1 cellular context compared by ENCODE assay signal in genomic region chr17:17837966-17838962, GRCh38.
TF ChIP-seq lines count a peak whose summit lies in the region.

No MANE protein-coding gene starts in this region.

TF ChIP-seq in K562, 482 proteins besides CTCF, POLR2A, EP300 and RAD21 (continued from another document and continues in another):
- no peak; the same call in 1 of the 2 replicates for TF ChIP-seq ZFX (CRISPR knock-in tag; IDR thresholded peaks at IDR 0.05)
- TF ChIP-seq NR4A1 (CRISPR knock-in tag; IDR thresholded peaks at IDR 0.05), result no peak
- no peak for TF ChIP-seq NR4A1 (tag; IDR thresholded peaks at IDR 0.05)
- TF ChIP-seq ZNF408 (CRISPR knock-in tag; IDR thresholded peaks at IDR 0.05; ENCODE audit: low read depth), result no peak
- TF ChIP-seq ZNF174 (CRISPR knock-in tag; IDR thresholded peaks at IDR 0.05), result no peak
- TF ChIP-seq SRSF7 (optimal IDR thresholded peaks at IDR 0.05; ENCODE audit: low read depth, low read length), result no peak
- no peak for TF ChIP-seq TCF15 (CRISPR knock-in tag; IDR thresholded peaks at IDR 0.05)
- TF ChIP-seq RBM34 (IDR thresholded peaks at IDR 0.05; ENCODE audit: borderline replicate concordance, insufficient read depth, low read length), result no peak
- TF ChIP-seq HCFC1 (IDR thresholded peaks at IDR 0.05; ENCODE audit: low read depth, low read length), result no peak
- TF ChIP-seq ATF1 (CRISPR knock-in tag; IDR thresholded peaks at IDR 0.05), result no peak
- no peak for TF ChIP-seq ATF1 (tag; IDR thresholded peaks at IDR 0.05)
- no peak for TF ChIP-seq SUPT5H (IDR thresholded peaks at IDR 0.05)
- TF ChIP-seq E2F3 (CRISPR knock-in tag; IDR thresholded peaks at IDR 0.05), result no peak
- no peak for TF ChIP-seq PHTF2 (CRISPR knock-in tag; IDR thresholded peaks at IDR 0.05)
- TF ChIP-seq LEF1 (IDR thresholded peaks at IDR 0.05), result peak; percentile 76
- TF ChIP-seq ZNF707 (CRISPR knock-in tag; conservative IDR thresholded peaks at IDR 0.05), result no peak
- no peak for TF ChIP-seq ILF3 (IDR thresholded peaks at IDR 0.05; ENCODE audit: borderline replicate concordance)
- no peak for TF ChIP-seq NR3C1 (CRISPR knock-in tag; IDR thresholded peaks at IDR 0.05)
- TF ChIP-seq MAZ (CRISPR knock-in tag; conservative IDR thresholded peaks at IDR 0.05 in 1 of 2, IDR thresholded peaks at IDR 0.05 in 1 of 2), result peak in 1 of 2 experiments; percentile 44; a peak in 2 of 4 replicates
- TF ChIP-seq ILK (tag; IDR thresholded peaks at IDR 0.05; ENCODE audit: borderline replicate concordance, low read depth), result no peak
- TF ChIP-seq MECOM (CRISPR knock-in tag; IDR thresholded peaks at IDR 0.05), result no peak
- TF ChIP-seq ZNF274 (IDR thresholded peaks at IDR 0.05; ENCODE audit: borderline replicate concordance, low read depth, low read length), result no peak
- no peak for TF ChIP-seq ZNF140 (CRISPR knock-in tag; IDR thresholded peaks at IDR 0.05)
- no peak for TF ChIP-seq TARDBP (IDR thresholded peaks at IDR 0.05)
- TF ChIP-seq CBX1 (IDR thresholded peaks at IDR 0.05; ENCODE audit: low read depth), result no peak; the same call in 1 of the 2 replicates
- TF ChIP-seq MEF2D (tag; conservative IDR thresholded peaks at IDR 0.05; ENCODE audit: low read depth), result no peak
- TF ChIP-seq, protein P1, sequence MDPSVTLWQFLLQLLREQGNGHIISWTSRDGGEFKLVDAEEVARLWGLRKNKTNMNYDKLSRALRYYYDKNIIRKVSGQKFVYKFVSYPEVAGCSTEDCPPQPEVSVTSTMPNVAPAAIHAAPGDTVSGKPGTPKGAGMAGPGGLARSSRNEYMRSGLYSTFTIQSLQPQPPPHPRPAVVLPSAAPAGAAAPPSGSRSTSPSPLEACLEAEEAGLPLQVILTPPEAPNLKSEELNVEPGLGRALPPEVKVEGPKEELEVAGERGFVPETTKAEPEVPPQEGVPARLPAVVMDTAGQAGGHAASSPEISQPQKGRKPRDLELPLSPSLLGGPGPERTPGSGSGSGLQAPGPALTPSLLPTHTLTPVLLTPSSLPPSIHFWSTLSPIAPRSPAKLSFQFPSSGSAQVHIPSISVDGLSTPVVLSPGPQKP (CRISPR knock-in tag; IDR thresholded peaks at IDR 0.05), result no peak
- TF ChIP-seq MAFF (IDR thresholded peaks at IDR 0.05; ENCODE audit: low read length), result no peak
- TF ChIP-seq ZNF436 (CRISPR knock-in tag; IDR thresholded peaks at IDR 0.05), result no peak
- no peak for TF ChIP-seq ZNF124 (CRISPR knock-in tag; IDR thresholded peaks at IDR 0.05)
- TF ChIP-seq DMBX1 (CRISPR knock-in tag; IDR thresholded peaks at IDR 0.05; ENCODE audit: borderline replicate concordance), result no peak
- TF ChIP-seq NFXL1 (CRISPR knock-in tag; IDR thresholded peaks at IDR 0.05), result no peak
- TF ChIP-seq, protein P2, sequence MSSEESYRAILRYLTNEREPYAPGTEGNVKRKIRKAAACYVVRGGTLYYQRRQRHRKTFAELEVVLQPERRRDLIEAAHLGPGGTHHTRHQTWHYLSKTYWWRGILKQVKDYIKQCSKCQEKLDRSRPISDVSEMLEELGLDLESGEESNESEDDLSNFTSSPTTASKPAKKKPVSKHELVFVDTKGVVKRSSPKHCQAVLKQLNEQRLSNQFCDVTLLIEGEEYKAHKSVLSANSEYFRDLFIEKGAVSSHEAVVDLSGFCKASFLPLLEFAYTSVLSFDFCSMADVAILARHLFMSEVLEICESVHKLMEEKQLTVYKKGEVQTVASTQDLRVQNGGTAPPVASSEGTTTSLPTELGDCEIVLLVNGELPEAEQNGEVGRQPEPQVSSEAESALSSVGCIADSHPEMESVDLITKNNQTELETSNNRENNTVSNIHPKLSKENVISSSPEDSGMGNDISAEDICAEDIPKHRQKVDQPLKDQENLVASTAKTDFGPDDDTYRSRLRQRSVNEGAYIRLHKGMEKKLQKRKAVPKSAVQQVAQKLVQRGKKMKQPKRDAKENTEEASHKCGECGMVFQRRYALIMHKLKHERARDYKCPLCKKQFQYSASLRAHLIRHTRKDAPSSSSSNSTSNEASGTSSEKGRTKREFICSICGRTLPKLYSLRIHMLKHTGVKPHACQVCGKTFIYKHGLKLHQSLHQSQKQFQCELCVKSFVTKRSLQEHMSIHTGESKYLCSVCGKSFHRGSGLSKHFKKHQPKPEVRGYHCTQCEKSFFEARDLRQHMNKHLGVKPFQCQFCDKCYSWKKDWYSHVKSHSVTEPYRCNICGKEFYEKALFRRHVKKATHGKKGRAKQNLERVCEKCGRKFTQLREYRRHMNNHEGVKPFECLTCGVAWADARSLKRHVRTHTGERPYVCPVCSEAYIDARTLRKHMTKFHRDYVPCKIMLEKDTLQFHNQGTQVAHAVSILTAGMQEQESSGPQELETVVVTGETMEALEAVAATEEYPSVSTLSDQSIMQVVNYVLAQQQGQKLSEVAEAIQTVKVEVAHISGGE (CRISPR knock-in tag; IDR thresholded peaks at IDR 0.05), result no peak
- no peak for TF ChIP-seq DIDO1 (tag; IDR thresholded peaks at IDR 0.05; ENCODE audit: low read depth)
- TF ChIP-seq, protein P3, sequence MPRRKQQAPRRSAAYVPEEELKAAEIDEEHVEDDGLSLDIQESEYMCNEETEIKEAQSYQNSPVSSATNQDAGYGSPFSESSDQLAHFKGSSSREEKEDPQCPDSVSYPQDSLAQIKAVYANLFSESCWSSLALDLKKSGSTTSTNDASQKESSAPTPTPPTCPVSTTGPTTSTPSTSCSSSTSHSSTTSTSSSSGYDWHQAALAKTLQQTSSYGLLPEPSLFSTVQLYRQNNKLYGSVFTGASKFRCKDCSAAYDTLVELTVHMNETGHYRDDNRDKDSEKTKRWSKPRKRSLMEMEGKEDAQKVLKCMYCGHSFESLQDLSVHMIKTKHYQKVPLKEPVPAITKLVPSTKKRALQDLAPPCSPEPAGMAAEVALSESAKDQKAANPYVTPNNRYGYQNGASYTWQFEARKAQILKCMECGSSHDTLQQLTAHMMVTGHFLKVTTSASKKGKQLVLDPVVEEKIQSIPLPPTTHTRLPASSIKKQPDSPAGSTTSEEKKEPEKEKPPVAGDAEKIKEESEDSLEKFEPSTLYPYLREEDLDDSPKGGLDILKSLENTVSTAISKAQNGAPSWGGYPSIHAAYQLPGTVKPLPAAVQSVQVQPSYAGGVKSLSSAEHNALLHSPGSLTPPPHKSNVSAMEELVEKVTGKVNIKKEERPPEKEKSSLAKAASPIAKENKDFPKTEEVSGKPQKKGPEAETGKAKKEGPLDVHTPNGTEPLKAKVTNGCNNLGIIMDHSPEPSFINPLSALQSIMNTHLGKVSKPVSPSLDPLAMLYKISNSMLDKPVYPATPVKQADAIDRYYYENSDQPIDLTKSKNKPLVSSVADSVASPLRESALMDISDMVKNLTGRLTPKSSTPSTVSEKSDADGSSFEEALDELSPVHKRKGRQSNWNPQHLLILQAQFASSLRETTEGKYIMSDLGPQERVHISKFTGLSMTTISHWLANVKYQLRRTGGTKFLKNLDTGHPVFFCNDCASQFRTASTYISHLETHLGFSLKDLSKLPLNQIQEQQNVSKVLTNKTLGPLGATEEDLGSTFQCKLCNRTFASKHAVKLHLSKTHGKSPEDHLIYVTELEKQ (CRISPR knock-in tag; IDR thresholded peaks at IDR 0.05), result peak; percentile 46; the same call in 1 of the 2 replicates
- TF ChIP-seq EZH2 (IDR thresholded peaks at IDR 0.05; ENCODE audit: borderline replicate concordance, low read depth, low read length), result no peak
- TF ChIP-seq, protein P4, sequence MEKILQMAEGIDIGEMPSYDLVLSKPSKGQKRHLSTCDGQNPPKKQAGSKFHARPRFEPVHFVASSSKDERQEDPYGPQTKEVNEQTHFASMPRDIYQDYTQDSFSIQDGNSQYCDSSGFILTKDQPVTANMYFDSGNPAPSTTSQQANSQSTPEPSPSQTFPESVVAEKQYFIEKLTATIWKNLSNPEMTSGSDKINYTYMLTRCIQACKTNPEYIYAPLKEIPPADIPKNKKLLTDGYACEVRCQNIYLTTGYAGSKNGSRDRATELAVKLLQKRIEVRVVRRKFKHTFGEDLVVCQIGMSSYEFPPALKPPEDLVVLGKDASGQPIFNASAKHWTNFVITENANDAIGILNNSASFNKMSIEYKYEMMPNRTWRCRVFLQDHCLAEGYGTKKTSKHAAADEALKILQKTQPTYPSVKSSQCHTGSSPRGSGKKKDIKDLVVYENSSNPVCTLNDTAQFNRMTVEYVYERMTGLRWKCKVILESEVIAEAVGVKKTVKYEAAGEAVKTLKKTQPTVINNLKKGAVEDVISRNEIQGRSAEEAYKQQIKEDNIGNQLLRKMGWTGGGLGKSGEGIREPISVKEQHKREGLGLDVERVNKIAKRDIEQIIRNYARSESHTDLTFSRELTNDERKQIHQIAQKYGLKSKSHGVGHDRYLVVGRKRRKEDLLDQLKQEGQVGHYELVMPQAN (IDR thresholded peaks at IDR 0.05; ENCODE audit: borderline replicate concordance), result no peak
- no peak for TF ChIP-seq CREB1 (IDR thresholded peaks at IDR 0.05)
- no peak for TF ChIP-seq CREB1 (CRISPR knock-in tag; IDR thresholded peaks at IDR 0.05)
- no peak for TF ChIP-seq KAT7 (CRISPR knock-in tag; IDR thresholded peaks at IDR 0.05; ENCODE audit: borderline replicate concordance)
- no peak for TF ChIP-seq ZBTB7A (IDR thresholded peaks at IDR 0.05; ENCODE audit: borderline replicate concordance, control insufficient read depth, low read depth, low read length)
- TF ChIP-seq, protein P5, sequence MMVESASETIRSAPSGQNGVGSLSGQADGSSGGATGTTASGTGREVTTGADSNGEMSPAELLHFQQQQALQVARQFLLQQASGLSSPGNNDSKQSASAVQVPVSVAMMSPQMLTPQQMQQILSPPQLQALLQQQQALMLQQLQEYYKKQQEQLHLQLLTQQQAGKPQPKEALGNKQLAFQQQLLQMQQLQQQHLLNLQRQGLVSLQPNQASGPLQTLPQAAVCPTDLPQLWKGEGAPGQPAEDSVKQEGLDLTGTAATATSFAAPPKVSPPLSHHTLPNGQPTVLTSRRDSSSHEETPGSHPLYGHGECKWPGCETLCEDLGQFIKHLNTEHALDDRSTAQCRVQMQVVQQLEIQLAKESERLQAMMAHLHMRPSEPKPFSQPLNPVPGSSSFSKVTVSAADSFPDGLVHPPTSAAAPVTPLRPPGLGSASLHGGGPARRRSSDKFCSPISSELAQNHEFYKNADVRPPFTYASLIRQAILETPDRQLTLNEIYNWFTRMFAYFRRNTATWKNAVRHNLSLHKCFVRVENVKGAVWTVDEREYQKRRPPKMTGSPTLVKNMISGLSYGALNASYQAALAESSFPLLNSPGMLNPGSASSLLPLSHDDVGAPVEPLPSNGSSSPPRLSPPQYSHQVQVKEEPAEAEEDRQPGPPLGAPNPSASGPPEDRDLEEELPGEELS (CRISPR knock-in tag; IDR thresholded peaks at IDR 0.05; ENCODE audit: borderline replicate concordance), result no peak
- no peak for TF ChIP-seq E2F8 (IDR thresholded peaks at IDR 0.05; ENCODE audit: low read depth, partially characterized antibody)
- TF ChIP-seq ZNF431 (CRISPR knock-in tag; IDR thresholded peaks at IDR 0.05), result no peak
- no peak for TF ChIP-seq XRCC4 (IDR thresholded peaks at IDR 0.05; ENCODE audit: extremely low read depth, insufficient read depth, insufficient read length)
- no peak for TF ChIP-seq ARID2 (IDR thresholded peaks at IDR 0.05)
- TF ChIP-seq BRF2 (IDR thresholded peaks at IDR 0.05; ENCODE audit: borderline replicate concordance, insufficient read depth, insufficient read length), result no peak
- no peak for TF ChIP-seq FUS (optimal IDR thresholded peaks at IDR 0.05; ENCODE audit: low read depth, low read length)
- TF ChIP-seq FOXM1 (IDR thresholded peaks at IDR 0.05; ENCODE audit: low read depth), result no peak
- no peak for TF ChIP-seq FOXM1 (CRISPR knock-in tag; IDR thresholded peaks at IDR 0.05; ENCODE audit: low read depth)
- TF ChIP-seq RFX7 (CRISPR knock-in tag; IDR thresholded peaks at IDR 0.05), result no peak
- no peak for TF ChIP-seq ZNF57 (CRISPR knock-in tag; IDR thresholded peaks at IDR 0.05)
